Comparison of ENCODE assay signal across 22 cellular contexts in genomic region chr5:103523319-103523718, GRCh38. TPM values are rescaled to one million over a fixed set of nuclear protein-coding genes. Genes with fewer than 3 reads are reported as not detected.
A peak's percentile ranks its signal among the peaks of the same experiment; 100 is the strongest.
DNase-seq lines count a peak whose midpoint lies in the region; ATAC-seq, FAIRE-seq and TF ChIP-seq lines count a peak whose summit lies in the region.
"Had no signal": no experiment of that assay in that cellular context is flagged by ENCODE, and none has a peak within 500 bp of the region (broad histone marks: within the 10 kb centered on the region; RNA-seq: fewer than 3 reads in every experiment).

No MANE protein-coding gene starts in this region.

- intact Hi-C loops in K562 (cut with micrococcal nuclease) (no loop called here), right lobe of liver (cut with DNase I) (no loop called here)

- H3K27ac ChIP-seq in K562 (ENCODE audit: extremely low read depth, low read depth, low read length), result no peak overlapping the region
- H3K27ac ChIP-seq in right lobe of liver, result no peak overlapping the region
- H3K27ac ChIP-seq: ascending aorta, C4-2B, neural progenitor cell, thoracic aorta had no signal

- in situ Hi-C loops in K562 (cut with MboI), result no loop called here

- no peak overlapping the region for H3K4me3 ChIP-seq in K562
- no peak overlapping the region for H3K4me3 ChIP-seq in right lobe of liver
- H3K4me3 ChIP-seq: ascending aorta, neural progenitor cell, thoracic aorta had no signal

- H3K4me1 ChIP-seq in K562 (replicated peaks in 1 of 2; ENCODE audit: control insufficient read depth in 2 of 2, insufficient read depth in 2 of 2, low read length in 2 of 2) (peaks cover 0 to 2% of the 10 kb centered on the region in 2 experiments; a peak in 2 of 5 replicates), right lobe of liver (no peaks in the 10 kb centered on the region)
- H3K4me1 ChIP-seq: ascending aorta had no signal

- ATAC-seq in K562 (peak; percentile 61; the same call in 2 of the 3 replicates), right lobe of liver (peak; percentile 20 to 87 (median 35)), HG03175 (IDR thresholded peaks at IDR 0.05; ENCODE audit: unreplicated experiment) (no peak)
- ATAC-seq: stimulated activated memory B cell treated with anti-CD40 and anti-IgM and Interleukin-4, amounts not matched to agents 10 μg/mL and 1 μg/mL and 100 μg/mL, for 72 hours had no signal

- peaks cover 4% of the 10 kb centered on the region for H3K4me1 Mint-ChIP-seq in activated CD4-positive, alpha-beta T cell treated with anti-CD3 and anti-CD28 coated beads, Interleukin-2, amount 10 ng/mL, durations not matched to agents 7 days and 5 days
- H3K4me1 Mint-ChIP-seq: activated CD4-positive, alpha-beta T cell treated with anti-CD3 and anti-CD28 coated beads, Interleukin-2, amount 10 ng/mL, durations not matched to agents 24 days and 14 days; stimulated activated memory B cell treated with anti-CD40 and anti-IgM and Interleukin-4, amounts not matched to agents 10 μg/mL and 1 μg/mL and 100 μg/mL, for 72 hours had no signal

- no peak overlapping the region for H3K27ac Mint-ChIP-seq in activated CD4-positive, alpha-beta T cell treated with anti-CD3 and anti-CD28 coated beads, Interleukin-2, amount 10 ng/mL, durations not matched to agents 7 days and 5 days
- H3K27ac Mint-ChIP-seq: activated CD4-positive, alpha-beta T cell treated with anti-CD3 and anti-CD28 coated beads, Interleukin-2, amount 10 ng/mL, durations not matched to agents 24 days and 14 days; H9; neural progenitor cell; stimulated activated memory B cell treated with anti-CD40 and anti-IgM and Interleukin-4, amounts not matched to agents 10 μg/mL and 1 μg/mL and 100 μg/mL, for 72 hours had no signal

- DNase-seq in A172 (ENCODE audit: low spot score) (peak; percentile 53), HT-29 (ENCODE audit: low spot score) (peak; percentile 16), K562 (ENCODE audit: extremely low read depth in 1 of 4, low spot score in 3 of 4) (peak in 1 of 4 experiments; percentile 4), right lobe of liver (no peak), NOMO-1 treated with DMSO at 0.1 percent for 48 hours (lab: John Stamatoyannopoulos, UW; ENCODE audit: unreplicated experiment) (no peak), NCI-H524 treated with DMSO at 0.1 percent for 48 hours (lab: John Stamatoyannopoulos, UW) (no peak)
- DNase-seq in activated CD4-positive, alpha-beta T cell treated with anti-CD3 and anti-CD28 coated beads, Interleukin-2, amount 10 ng/mL, durations not matched to agents 7 days and 5 days, result no peak
- DNase-seq: activated CD4-positive, alpha-beta T cell treated with anti-CD3 and anti-CD28 coated beads, Interleukin-2, amount 10 ng/mL, durations not matched to agents 24 days and 14 days; activated naive CD4-positive, alpha-beta T cell treated with Interleukin-2 at 50 U/mL for 16 hours; DND-41; foreskin fibroblast; H9; midbrain; NCI-H1436; stimulated activated CD4-positive, alpha-beta T cell treated with anti-CD3 and anti-CD28 coated beads, Interleukin-15, amount 100 ng/mL, for 24 hours had no signal

- no peak for TF ChIP-seq RAD21 in K562 (CRISPR knock-in tag; conservative IDR thresholded peaks at IDR 0.05 in 1 of 2, IDR thresholded peaks at IDR 0.05 in 1 of 2)

- no peak for TF ChIP-seq EP300 in K562 (IDR thresholded peaks at IDR 0.05; ENCODE audit: low read length)

- no peaks in the 10 kb centered on the region for H3K36me3 ChIP-seq in K562 (ENCODE audit: control insufficient read depth, insufficient read depth, low read length)
- H3K36me3 ChIP-seq in right lobe of liver, result no peaks in the 10 kb centered on the region
- H3K36me3 ChIP-seq: ascending aorta, neural progenitor cell, thoracic aorta had no signal

- H3K27me3 ChIP-seq in K562 (ENCODE audit: control insufficient read depth in 2 of 2, insufficient read depth in 2 of 2, low read length in 2 of 2), result no peaks in the 10 kb centered on the region
- no peaks in the 10 kb centered on the region for H3K27me3 ChIP-seq in right lobe of liver
- H3K27me3 ChIP-seq: ascending aorta, neural progenitor cell had no signal

- H3K27me3 Mint-ChIP-seq in activated CD4-positive, alpha-beta T cell treated with anti-CD3 and anti-CD28 coated beads, Interleukin-2, amount 10 ng/mL, durations not matched to agents 7 days and 5 days, result peaks cover 7% of the 10 kb centered on the region
- H3K27me3 Mint-ChIP-seq: stimulated activated memory B cell treated with anti-CD40 and anti-IgM and Interleukin-4, amounts not matched to agents 10 μg/mL and 1 μg/mL and 100 μg/mL, for 72 hours had no signal

- no TSS peak for BruUV-seq in K562 (replicated peaks; lab: Mats Ljungman, UMichigan)

- H3K36me3 Mint-ChIP-seq in activated CD4-positive, alpha-beta T cell treated with anti-CD3 and anti-CD28 coated beads, Interleukin-2, amount 10 ng/mL, durations not matched to agents 7 days and 5 days (ENCODE audit: low read depth), result no peaks in the 10 kb centered on the region
- H3K36me3 Mint-ChIP-seq: neural progenitor cell; stimulated activated memory B cell treated with anti-CD40 and anti-IgM and Interleukin-4, amounts not matched to agents 10 μg/mL and 1 μg/mL and 100 μg/mL, for 72 hours had no signal

- H3K9me3 ChIP-seq in K562 (replicated peaks; ENCODE audit: control insufficient read depth, insufficient read depth, low read depth, low read length), result no peaks in the 10 kb centered on the region
- no peaks in the 10 kb centered on the region for H3K9me3 ChIP-seq in right lobe of liver
- H3K9me3 ChIP-seq: ascending aorta, thoracic aorta had no signal

- no peak overlapping the region for H3K4me3 Mint-ChIP-seq in activated CD4-positive, alpha-beta T cell treated with anti-CD3 and anti-CD28 coated beads, Interleukin-2, amount 10 ng/mL, durations not matched to agents 7 days and 5 days
- H3K4me3 Mint-ChIP-seq: activated CD4-positive, alpha-beta T cell treated with anti-CD3 and anti-CD28 coated beads, Interleukin-2, amount 10 ng/mL, durations not matched to agents 24 days and 14 days; H9; neural progenitor cell; stimulated activated memory B cell treated with anti-CD40 and anti-IgM and Interleukin-4, amounts not matched to agents 10 μg/mL and 1 μg/mL and 100 μg/mL, for 72 hours had no signal

- H3K9ac ChIP-seq in K562 (ENCODE audit: insufficient read depth in 1 of 2, low read depth in 2 of 2, low read length in 2 of 2), result no peak overlapping the region
- H3K9ac ChIP-seq: neural progenitor cell had no signal

- 12% methylated on average over 3 of the region's 3 CpGs for WGBS in K562 (ENCODE audit: insufficient coverage, low coverage, missing lambda C conversion rate)
- WGBS in right lobe of liver (ENCODE audit: insufficient coverage, low coverage, low lambda C conversion rate, missing lambda C conversion rate), result 74% methylated on average over 3 of the region's 3 CpGs

- CTCF ChIA-PET in K562 (lab: Yijun Ruan, JAX; ENCODE audit: low intra/inter-chr PET ratio), result no interaction called here
- CTCF ChIA-PET in activated CD4-positive, alpha-beta T cell treated with anti-CD3 and anti-CD28 coated beads, Interleukin-2, amount 10 ng/mL, durations not matched to agents 7 days and 5 days (lab: Charles Lee), result no interaction called here

- no peaks in the 10 kb centered on the region for H4K20me1 ChIP-seq in K562 (replicated peaks; ENCODE audit: control insufficient read depth, insufficient read depth, low read length)

- TF ChIP-seq CTCF in K562 (IDR thresholded peaks at IDR 0.05 in 2 of 3, conservative IDR thresholded peaks at IDR 0.05 in 1 of 3; ENCODE audit: insufficient read depth in 2 of 3, low read depth in 1 of 3, low read length in 3 of 3), result no peak
- TF ChIP-seq CTCF in right lobe of liver (IDR thresholded peaks at IDR 0.05), result no peak

- no peak for FAIRE-seq in K562 (lab: Jason Lieb, UNC)
- FAIRE-seq: A204.1 had no signal

- no peaks in the 10 kb centered on the region for H3K9me3 Mint-ChIP-seq in activated CD4-positive, alpha-beta T cell treated with anti-CD3 and anti-CD28 coated beads, Interleukin-2, amount 10 ng/mL, durations not matched to agents 7 days and 5 days
- H3K9me3 Mint-ChIP-seq: activated CD4-positive, alpha-beta T cell treated with anti-CD3 and anti-CD28 coated beads, Interleukin-2, amount 10 ng/mL, durations not matched to agents 24 days and 14 days; H9; stimulated activated memory B cell treated with anti-CD40 and anti-IgM and Interleukin-4, amounts not matched to agents 10 μg/mL and 1 μg/mL and 100 μg/mL, for 72 hours had no signal

- H3K9me1 ChIP-seq in K562 (ENCODE audit: control insufficient read depth, insufficient read depth, low read length), result no peaks in the 10 kb centered on the region

- POLR2A ChIA-PET in K562 (lab: Yijun Ruan, JAX), result interaction anchor here (0.6 kb wide), 1 partner anchor 37 kb away, joined by 4 read pairs; no protein-coding TSS in a partner anchor
- POLR2A ChIA-PET in activated CD4-positive, alpha-beta T cell treated with anti-CD3 and anti-CD28 coated beads, Interleukin-2, amount 10 ng/mL, durations not matched to agents 7 days and 5 days (lab: Charles Lee), result no interaction called here

- H3K79me2 ChIP-seq in K562 (ENCODE audit: control insufficient read depth, insufficient read depth, low read length), result no peaks in the 10 kb centered on the region

- no peak overlapping the region for H2AFZ ChIP-seq in K562 (ENCODE audit: low read depth, low read length)

- no peak overlapping the region for H3K4me2 ChIP-seq in K562 (ENCODE audit: insufficient read depth, low read length)
- H3K4me2 ChIP-seq: neural progenitor cell had no signal

- TF ChIP-seq POLR2A in K562 (conservative IDR thresholded peaks at IDR 0.05), result no peak
- no peak for TF ChIP-seq POLR2A in right lobe of liver (IDR thresholded peaks at IDR 0.05)

RNA-seq across cellular contexts. Expression of gene NUDT12, which starts 39.3 kb away (rescaled TPM):
- 18.5 and 27.8 TPM in 2 replicates for total RNA-seq in A172 (2014; rRNA removed; shearing (Covaris generic))
- total RNA-seq in HT-29 (2014; rRNA removed; shearing (Covaris generic)), result 3.3 and 5.1 TPM in 2 replicates
- total RNA-seq in K562 (2011; cell fraction: chromatin; rRNA removed; ENCODE audit: low replicate concordance), result 9.3 and 41.7 TPM in 2 replicates
- total RNA-seq in K562 (2011; cell fraction: nucleolus; rRNA removed), result 5.3 and 9.1 TPM in 2 replicates
- 7.8 and 9.3 TPM in 2 replicates for total RNA-seq in K562 (2011; cell fraction: nucleoplasm; rRNA removed)
- 9.7 and 10.9 TPM in 2 replicates for total RNA-seq in K562 (2014; rRNA removed)
- total RNA-seq in K562 (2014; rRNA removed; fragmentation: Illumina TruSeq; extraction: Trizol), result 22.4 and 24.4 TPM in 2 replicates
- total RNA-seq in K562 (2015; rRNA removed; fragmentation: Illumina TruSeq; extraction: Trizol), result 16.8 and 18.1 TPM in 2 replicates
- 15.5 and 17.6 TPM in 2 replicates for total RNA-seq in K562 (2021)
- 19.6 and 27.2 TPM in 2 replicates for polyA plus RNA-seq in K562 (2011; rRNA removed)
- 2.0 and 5.5 TPM in 2 replicates for polyA plus RNA-seq in K562 (2011; cell fraction: cytosol; rRNA removed)
- polyA plus RNA-seq in K562 (2011; cell fraction: nucleus; rRNA removed), result 14.0 and 25.7 TPM in 2 replicates
- 10.9 and 11.2 TPM in 2 replicates for polyA plus RNA-seq in K562 (2012)
- polyA plus RNA-seq in K562 (2014; fragmentation: Illumina TruSeq; extraction: Trizol), result 18.3 and 18.5 TPM in 2 replicates
- polyA plus RNA-seq in K562 (2014; fragmentation: Nextera tagmentation; extraction: Ambion mirVana), result 10 to 100 TPM; 21.0 to 21.5 TPM
- polyA plus RNA-seq in K562 (2014; rRNA removed), result 10.9 and 12.2 TPM in 2 replicates
- polyA minus RNA-seq in K562 (2011; rRNA and poly(A)+ RNA removed), result 17.7 and 19.5 TPM in 2 replicates
- 4.6 and 7.7 TPM in 2 replicates for polyA minus RNA-seq in K562 (2011; cell fraction: cytosol; rRNA and poly(A)+ RNA removed)
- 11.0 and 17.7 TPM in 2 replicates for polyA minus RNA-seq in K562 (2011; cell fraction: nucleus; rRNA and poly(A)+ RNA removed)
- total RNA-seq in right lobe of liver, result 10 to 100 TPM; 15.9 to 19.9 (median 18.4) TPM
- total RNA-seq in activated CD4-positive, alpha-beta T cell treated with anti-CD3 and anti-CD28 coated beads, Interleukin-2, amount 10 ng/mL, durations not matched to agents 7 days and 5 days, result under 1 TPM; 0.62 to 0.85 TPM

Comparison
In these comparisons a context has a peak if more than half of its experiments do, and no peak if none do; other contexts are left out.
1. DNase-seq: peak in A172 (single experiment) and HT-29 (single experiment); none in right lobe of liver (0 of 3), NOMO-1 treated with DMSO at 0.1 percent for 48 hours (single experiment), activated CD4-positive, alpha-beta T cell treated with anti-CD3 and anti-CD28 coated beads, Interleukin-2, amount 10 ng/mL, durations not matched to agents 7 days and 5 days (single experiment) and NCI-H524 treated with DMSO at 0.1 percent for 48 hours (single experiment).